20 cellular contexts compared by ENCODE assay signal in genomic region chr14:18918345-18918744, GRCh38. TPM values are rescaled to one million over a fixed set of nuclear protein-coding genes. Genes with fewer than 3 reads are reported as not detected.
"Had no signal": no experiment of that assay in that cellular context is flagged by ENCODE, and none has a peak within 500 bp of the region (broad histone marks: within the 10 kb centered on the region; RNA-seq: fewer than 3 reads in every experiment).

No MANE protein-coding gene starts in this region.

RNA-seq across cellular contexts. Expression of gene POTEM, which starts 48.9 kb away (rescaled TPM):
- total RNA-seq: activated naive CD4-positive, alpha-beta T cell treated with anti-CD3 and anti-CD28 coated beads for 36 hours; activated naive CD4-positive, alpha-beta T cell treated with anti-CD3 and anti-CD28 coated beads, Interleukin-2, amount 50 U/mL, for 72 hours; activated naive CD8-positive, alpha-beta T cell treated with anti-CD3 and anti-CD28 coated beads for 36 hours; activated naive CD8-positive, alpha-beta T cell treated with anti-CD3 and anti-CD28 coated beads, Interleukin-2, amount 10 ng/mL, durations not matched to agents 7 days and 5 days; activated T-cell treated with anti-CD3 and anti-CD28 coated beads, Interleukin-2, amount 50 U/mL, for 4 hours; activated T-cell treated with anti-CD3 and anti-CD28 coated beads, Interleukin-2, amount 50 U/mL, for 72 hours; activated T-helper 1 cell treated with anti-CD3 and anti-CD28 coated beads, Interleukin-12 subunit alpha, Interleukin-12 subunit beta, Interleukin-2, Interleukin-4 antibody, amounts not matched to agents 30 ng/mL and 10 ng/mL and 1 ng/mL, durations not matched to agents 14 hours and 24 hours and 36 hours; activated T-helper 17 cell treated with anti-CD3 and anti-CD28 coated beads, Interleukin-2, amount 50 U/mL, for 72 hours; activated T-helper 2 cell treated with anti-CD3 and anti-CD28 coated beads, Interferon-gamma antibody, Interleukin-2, Interleukin-4, amounts not matched to agents 10 μg/mL and 5 μg/mL and 100 μg/mL, durations not matched to agents 14 hours and 24 hours and 36 hours; adrenal gland; aorta; ascending aorta; astrocyte; body of pancreas; breast epithelium; bronchial epithelial cell; cardiac muscle cell; cerebellum; chondrocyte had no signal
- polyA plus RNA-seq: adipose tissue, adrenal gland, aorta, cardiac muscle cell had no signal
